Comparison of ENCODE assay signal across 8 cellular contexts in genomic region chr20:62704341-62704948, GRCh38. TPM values are rescaled to one million over a fixed set of nuclear protein-coding genes. Genes with fewer than 3 reads are reported as not detected.
A peak's percentile ranks its signal among the peaks of the same experiment; 100 is the strongest.
DNase-seq lines count a peak whose midpoint lies in the region; ATAC-seq and TF ChIP-seq lines count a peak whose summit lies in the region.

No MANE protein-coding gene starts in this region.

- CTCF ChIA-PET in AG04450 (lab: Charles Lee), result interaction anchor here (0.6 to 1.7 kb wide), 3 partner anchors 18 to 792 kb away, joined by 3 to 8 read pairs (median 6); no protein-coding TSS in a partner anchor

- peaks cover 12% of the 10 kb centered on the region for H3K27me3 ChIP-seq in AG04450 (ENCODE audit: control insufficient read depth, insufficient read depth, low read length)
- H3K27me3 ChIP-seq in MG63, result peaks cover 12% of the 10 kb centered on the region
- no peaks in the 10 kb centered on the region for H3K27me3 ChIP-seq in thoracic aorta (replicated peaks; ENCODE audit: insufficient read depth)

- intact Hi-C loops in left cardiac atrium (cut with DNase I), result no loop called here
- intact Hi-C loops in activated CD4-positive, alpha-beta T cell treated with anti-CD3 and anti-CD28 coated beads, Interleukin-2, amount 10 ng/mL, durations not matched to agents 24 days and 14 days (cut with micrococcal nuclease), result no loop called here

- DNase-seq in AG04450 (ENCODE audit: low read depth, low spot score), result peak; percentile 78
- DNase-seq in MG63, result peak; percentile 98
- peak; percentile 73 to 87 for DNase-seq in SW 1271 (lab: John Stamatoyannopoulos, UW)
- DNase-seq in left cardiac atrium, result peak; percentile 92
- DNase-seq in thoracic aorta (ENCODE audit: low spot score), result peak; percentile 41
- DNase-seq in natural killer cell treated with Interleukin-12 subunit alpha and Interleukin-12 subunit beta and Interleukin-15 and Interleukin-18, amount 100 ng/mL, for 72 hours (ENCODE audit: low spot score), result no peak
- DNase-seq in activated CD4-positive, alpha-beta T cell treated with anti-CD3 and anti-CD28 coated beads, Interleukin-2, amount 10 ng/mL, durations not matched to agents 24 days and 14 days, result no peak

- H3K4me3 ChIP-seq in AG04450 (ENCODE audit: low read depth, low read length), result no peak overlapping the region
- H3K4me3 ChIP-seq in MG63, result no peak overlapping the region
- H3K4me3 ChIP-seq in thoracic aorta, result no peak overlapping the region

- H3K27ac ChIP-seq in AG04450 (ENCODE audit: low read depth, low read length) (peak overlapping the region; percentile 80), thoracic aorta (no peak overlapping the region)

- POLR2A ChIA-PET in AG04450 (lab: Yijun Ruan, JAX), result interaction anchor here (1.9 kb wide), 1 partner anchor 90 kb away, joined by 7 read pairs; no protein-coding TSS in a partner anchor

- H3K27ac Mint-ChIP-seq in natural killer cell treated with Interleukin-12 subunit alpha and Interleukin-12 subunit beta and Interleukin-15 and Interleukin-18, amount 100 ng/mL, for 72 hours, result no peak overlapping the region
- no peak overlapping the region for H3K27ac Mint-ChIP-seq in activated CD4-positive, alpha-beta T cell treated with anti-CD3 and anti-CD28 coated beads, Interleukin-2, amount 10 ng/mL, durations not matched to agents 24 days and 14 days

- H3K36me3 Mint-ChIP-seq in natural killer cell treated with Interleukin-12 subunit alpha and Interleukin-12 subunit beta and Interleukin-15 and Interleukin-18, amount 100 ng/mL, for 72 hours, result no peaks in the 10 kb centered on the region
- no peaks in the 10 kb centered on the region for H3K36me3 Mint-ChIP-seq in activated CD4-positive, alpha-beta T cell treated with anti-CD3 and anti-CD28 coated beads, Interleukin-2, amount 10 ng/mL, durations not matched to agents 24 days and 14 days (ENCODE audit: low read depth)

- H3K4me1 Mint-ChIP-seq in natural killer cell treated with Interleukin-12 subunit alpha and Interleukin-12 subunit beta and Interleukin-15 and Interleukin-18, amount 100 ng/mL, for 72 hours (ENCODE audit: low read depth in 2 of 2), result peaks cover 4 to 5% of the 10 kb centered on the region in 2 donors
- H3K4me1 Mint-ChIP-seq in activated CD4-positive, alpha-beta T cell treated with anti-CD3 and anti-CD28 coated beads, Interleukin-2, amount 10 ng/mL, durations not matched to agents 24 days and 14 days, result peaks cover 2% of the 10 kb centered on the region

- peaks cover 0 to 4% of the 10 kb centered on the region in 2 donors for H3K27me3 Mint-ChIP-seq in natural killer cell treated with Interleukin-12 subunit alpha and Interleukin-12 subunit beta and Interleukin-15 and Interleukin-18, amount 100 ng/mL, for 72 hours
- H3K27me3 Mint-ChIP-seq in activated CD4-positive, alpha-beta T cell treated with anti-CD3 and anti-CD28 coated beads, Interleukin-2, amount 10 ng/mL, durations not matched to agents 24 days and 14 days, result peaks cover 19% of the 10 kb centered on the region

- H3K9me3 ChIP-seq in AG04450 (ENCODE audit: control insufficient read depth, insufficient read depth, low read length) (peaks cover 2% of the 10 kb centered on the region; the same call in 1 of the 2 replicates), MG63 (no peaks in the 10 kb centered on the region), thoracic aorta (no peaks in the 10 kb centered on the region)

- peaks cover 0 to 4% of the 10 kb centered on the region in 2 donors for H3K4me1 ChIP-seq in thoracic aorta (ENCODE audit: control insufficient read depth in 1 of 2, low read depth in 2 of 2)

- H3K36me3 ChIP-seq in MG63 (no peaks in the 10 kb centered on the region), thoracic aorta (no peaks in the 10 kb centered on the region)

- no peak overlapping the region for H3K4me3 Mint-ChIP-seq in natural killer cell treated with Interleukin-12 subunit alpha and Interleukin-12 subunit beta and Interleukin-15 and Interleukin-18, amount 100 ng/mL, for 72 hours
- H3K4me3 Mint-ChIP-seq in activated CD4-positive, alpha-beta T cell treated with anti-CD3 and anti-CD28 coated beads, Interleukin-2, amount 10 ng/mL, durations not matched to agents 24 days and 14 days, result no peak overlapping the region

- TF ChIP-seq CTCF in AG04450 (IDR thresholded peaks at IDR 0.05; ENCODE audit: low read depth, low read length) (peak; percentile 13), thoracic aorta (IDR thresholded peaks at IDR 0.05) (no peak)

- no peaks in the 10 kb centered on the region for H3K9me3 Mint-ChIP-seq in natural killer cell treated with Interleukin-12 subunit alpha and Interleukin-12 subunit beta and Interleukin-15 and Interleukin-18, amount 100 ng/mL, for 72 hours
- H3K9me3 Mint-ChIP-seq in activated CD4-positive, alpha-beta T cell treated with anti-CD3 and anti-CD28 coated beads, Interleukin-2, amount 10 ng/mL, durations not matched to agents 24 days and 14 days, result no peaks in the 10 kb centered on the region

- peak; percentile 78 to 81 for ATAC-seq in left cardiac atrium
- no peak for ATAC-seq in thoracic aorta (ENCODE audit: insufficient number of reproducible peaks, low FRiP score, low read depth)
- no peak for ATAC-seq in natural killer cell treated with Interleukin-12 subunit alpha and Interleukin-12 subunit beta and Interleukin-15 and Interleukin-18, amount 100 ng/mL, for 72 hours
- no peak for ATAC-seq in GM21390 (IDR thresholded peaks at IDR 0.05; ENCODE audit: unreplicated experiment)

RNA-seq across cellular contexts. Expression of gene NTSR1, which starts 4.2 kb away (rescaled TPM):
- 0.09 and 0.12 TPM in 2 replicates for polyA plus RNA-seq in AG04450 (2011; rRNA removed)
- polyA minus RNA-seq in AG04450 (2011; rRNA and poly(A)+ RNA removed), result 0.09 and 0.13 TPM in 2 replicates
- 0.40 TPM in 1 of 2 replicates, not detected in the other for total RNA-seq in MG63 (2014; rRNA removed; shearing (Covaris generic); ENCODE audit: low replicate concordance)
- total RNA-seq in left cardiac atrium (not detected), thoracic aorta (not detected)
- not detected for total RNA-seq in natural killer cell treated with Interleukin-12 subunit alpha and Interleukin-12 subunit beta and Interleukin-15 and Interleukin-18, amount 100 ng/mL, for 72 hours
- not detected in 2 replicates for total RNA-seq in activated CD4-positive, alpha-beta T cell treated with anti-CD3 and anti-CD28 coated beads, Interleukin-2, amount 10 ng/mL, durations not matched to agents 24 days and 14 days

Comparison
In these comparisons a context has a peak if more than half of its experiments do, and no peak if none do; other contexts are left out.
1. DNase-seq: peak in AG04450 (single experiment), MG63 (single experiment), SW 1271 (2 of 2), left cardiac atrium (single experiment) and thoracic aorta (single experiment); none in natural killer cell treated with Interleukin-12 subunit alpha and Interleukin-12 subunit beta and Interleukin-15 and Interleukin-18, amount 100 ng/mL, for 72 hours (single experiment) and activated CD4-positive, alpha-beta T cell treated with anti-CD3 and anti-CD28 coated beads, Interleukin-2, amount 10 ng/mL, durations not matched to agents 24 days and 14 days (single experiment).
2. ATAC-seq: peak in left cardiac atrium (2 of 2); none in thoracic aorta (single experiment), natural killer cell treated with Interleukin-12 subunit alpha and Interleukin-12 subunit beta and Interleukin-15 and Interleukin-18, amount 100 ng/mL, for 72 hours (0 of 2) and GM21390 (single experiment).